ENCODE assay signal across 13 cellular contexts in the genomic region with DNA sequence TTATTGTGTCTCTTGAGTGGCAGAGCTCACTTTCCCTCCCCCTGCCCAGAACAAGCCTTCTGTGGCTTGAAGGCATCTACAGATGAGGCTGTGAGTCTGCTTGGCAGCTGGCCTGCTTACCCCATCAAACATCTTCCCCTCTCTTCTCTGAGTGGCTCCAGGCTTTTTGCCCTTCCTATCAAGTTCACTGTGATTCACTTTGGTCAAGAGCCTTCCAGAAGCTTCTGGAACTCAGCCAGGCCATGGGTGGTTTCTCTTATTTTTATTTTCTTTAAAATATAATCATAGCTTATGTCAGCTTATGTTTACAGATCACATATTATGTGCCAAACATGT.
A peak's percentile ranks its signal among the peaks of the same experiment; 100 is the strongest.
DNase-seq lines count a peak whose midpoint lies in the region; ATAC-seq and TF ChIP-seq lines count a peak whose summit lies in the region.
"Had no signal": no experiment of that assay in that cellular context is flagged by ENCODE, and none has a peak within 500 bp of the region (broad histone marks: within the 10 kb centered on the region; RNA-seq: fewer than 3 reads in every experiment).

No MANE protein-coding gene starts in this region.

- H3K27ac ChIP-seq in brain microvascular endothelial cell (no peak overlapping the region), left lung (no peak overlapping the region)
- H3K27ac ChIP-seq: spleen had no signal

- H3K4me1 ChIP-seq in left lung: no peaks in the 10 kb centered on the region

- in situ Hi-C loops in brain microvascular endothelial cell (cut with HindIII; ENCODE audit: low pct_ligation_motif_present, low sequenced_read_pairs): no loop called here

- H3K27ac Mint-ChIP-seq in activated CD4-positive, alpha-beta memory T cell treated with anti-CD3 and anti-CD28 coated beads for 36 hours: no peak overlapping the region
- no peak overlapping the region for H3K27ac Mint-ChIP-seq in activated CD8-positive, alpha-beta T cell treated with anti-CD3 and anti-CD28 coated beads, Interleukin-2, amount 10 ng/mL, durations not matched to agents 7 days and 5 days

- H3K36me3 Mint-ChIP-seq in activated CD4-positive, alpha-beta memory T cell treated with anti-CD3 and anti-CD28 coated beads for 36 hours: no peaks in the 10 kb centered on the region
- H3K36me3 Mint-ChIP-seq in activated CD8-positive, alpha-beta T cell treated with anti-CD3 and anti-CD28 coated beads, Interleukin-2, amount 10 ng/mL, durations not matched to agents 7 days and 5 days (ENCODE audit: low read depth): no peaks in the 10 kb centered on the region
- H3K36me3 Mint-ChIP-seq: activated naive CD4-positive, alpha-beta T cell treated with anti-CD3 and anti-CD28 coated beads, Interleukin-2, amount 50 U/mL, for 72 hours had no signal

- DNase-seq in AG09309 (ENCODE audit: low read depth): peak; percentile 21
- DNase-seq in LHCN-M2 (ENCODE audit: low read depth): peak; percentile 44
- DNase-seq in brain microvascular endothelial cell: peak; percentile 68
- DNase-seq in left lung: no peak
- DNase-seq in activated CD4-positive, alpha-beta memory T cell treated with anti-CD3 and anti-CD28 coated beads for 36 hours: no peak
- no peak for DNase-seq in activated CD8-positive, alpha-beta T cell treated with anti-CD3 and anti-CD28 coated beads, Interleukin-2, amount 10 ng/mL, durations not matched to agents 7 days and 5 days
- DNase-seq: activated CD4-positive, CD25-positive, alpha-beta regulatory T cell; DMS 273 treated with DMSO at 0.1 percent for 48 hours; occipital lobe; spleen had no signal

- H3K27me3 ChIP-seq in brain microvascular endothelial cell (replicated peaks): no peaks in the 10 kb centered on the region
- H3K27me3 ChIP-seq in left lung: no peaks in the 10 kb centered on the region
- H3K27me3 ChIP-seq: spleen had no signal

- intact Hi-C loops in left lung (cut with DNase I): no loop called here
- intact Hi-C loops in activated CD4-positive, alpha-beta memory T cell treated with anti-CD3 and anti-CD28 coated beads for 36 hours (cut with micrococcal nuclease): no loop called here

- H3K27me3 Mint-ChIP-seq in activated CD4-positive, alpha-beta memory T cell treated with anti-CD3 and anti-CD28 coated beads for 36 hours: peaks cover 12% of the 10 kb centered on the region
- H3K27me3 Mint-ChIP-seq in activated CD8-positive, alpha-beta T cell treated with anti-CD3 and anti-CD28 coated beads, Interleukin-2, amount 10 ng/mL, durations not matched to agents 7 days and 5 days (ENCODE audit: low read depth): peaks cover 28% of the 10 kb centered on the region

- H3K9me3 Mint-ChIP-seq in activated CD4-positive, alpha-beta memory T cell treated with anti-CD3 and anti-CD28 coated beads for 36 hours: no peaks in the 10 kb centered on the region
- H3K9me3 Mint-ChIP-seq in activated CD8-positive, alpha-beta T cell treated with anti-CD3 and anti-CD28 coated beads, Interleukin-2, amount 10 ng/mL, durations not matched to agents 7 days and 5 days (ENCODE audit: insufficient read depth): no peaks in the 10 kb centered on the region
- H3K9me3 Mint-ChIP-seq: activated naive CD4-positive, alpha-beta T cell treated with anti-CD3 and anti-CD28 coated beads, Interleukin-2, amount 50 U/mL, for 72 hours had no signal

- no peaks in the 10 kb centered on the region for H3K36me3 ChIP-seq in brain microvascular endothelial cell (replicated peaks)
- H3K36me3 ChIP-seq in left lung: no peaks in the 10 kb centered on the region
- H3K36me3 ChIP-seq: spleen had no signal

- TF ChIP-seq CTCF in AG09309 (IDR thresholded peaks at IDR 0.05; ENCODE audit: control insufficient read depth, insufficient read depth, low read depth, low read length, missing control alignments): no peak
- no peak for TF ChIP-seq CTCF in brain microvascular endothelial cell (IDR thresholded peaks at IDR 0.05; ENCODE audit: low read depth, low read length, missing control alignments)
- TF ChIP-seq CTCF in left lung (IDR thresholded peaks at IDR 0.05): no peak

- POLR2A ChIA-PET in activated CD4-positive, alpha-beta memory T cell treated with anti-CD3 and anti-CD28 coated beads for 36 hours (lab: Charles Lee): no interaction called here
- POLR2A ChIA-PET in activated CD8-positive, alpha-beta T cell treated with anti-CD3 and anti-CD28 coated beads, Interleukin-2, amount 10 ng/mL, durations not matched to agents 7 days and 5 days (lab: Charles Lee): no interaction called here

- peak; percentile 22 for ATAC-seq in left lung
- no peak for ATAC-seq in HG03108 (IDR thresholded peaks at IDR 0.05; ENCODE audit: unreplicated experiment)
- no peak for ATAC-seq in GM19467 (IDR thresholded peaks at IDR 0.05; ENCODE audit: unreplicated experiment)
- ATAC-seq in activated CD8-positive, alpha-beta T cell treated with anti-CD3 and anti-CD28 coated beads, Interleukin-2, amount 10 ng/mL, durations not matched to agents 7 days and 5 days: no peak
- ATAC-seq: activated naive CD4-positive, alpha-beta T cell treated with anti-CD3 and anti-CD28 coated beads, Interleukin-2, amount 50 U/mL, for 72 hours had no signal

- H3K4me3 Mint-ChIP-seq in activated CD4-positive, alpha-beta memory T cell treated with anti-CD3 and anti-CD28 coated beads for 36 hours: no peak overlapping the region
- no peak overlapping the region for H3K4me3 Mint-ChIP-seq in activated CD8-positive, alpha-beta T cell treated with anti-CD3 and anti-CD28 coated beads, Interleukin-2, amount 10 ng/mL, durations not matched to agents 7 days and 5 days

- H3K4me3 ChIP-seq in AG09309 (ENCODE audit: control insufficient read depth, low read depth, low read length) (no peak overlapping the region), brain microvascular endothelial cell (ENCODE audit: low read depth, low read length) (no peak overlapping the region), left lung (no peak overlapping the region)
- H3K4me3 ChIP-seq: spleen had no signal

- H3K9me3 ChIP-seq in left lung: no peaks in the 10 kb centered on the region

- CTCF ChIA-PET in activated CD4-positive, alpha-beta memory T cell treated with anti-CD3 and anti-CD28 coated beads for 36 hours (lab: Charles Lee): no interaction called here
- CTCF ChIA-PET in activated CD8-positive, alpha-beta T cell treated with anti-CD3 and anti-CD28 coated beads, Interleukin-2, amount 10 ng/mL, durations not matched to agents 7 days and 5 days (lab: Charles Lee): interaction anchor here (1.4 kb wide), 1 partner anchor 304 kb away, joined by 4 read pairs; no protein-coding TSS in a partner anchor

- no peaks in the 10 kb centered on the region for H3K4me1 Mint-ChIP-seq in activated CD4-positive, alpha-beta memory T cell treated with anti-CD3 and anti-CD28 coated beads for 36 hours (ENCODE audit: low read depth)
- peaks cover 12% of the 10 kb centered on the region for H3K4me1 Mint-ChIP-seq in activated CD8-positive, alpha-beta T cell treated with anti-CD3 and anti-CD28 coated beads, Interleukin-2, amount 10 ng/mL, durations not matched to agents 7 days and 5 days (ENCODE audit: low read depth)

Comparison
In these comparisons a context has a peak if more than half of its experiments do, and no peak if none do; other contexts are left out.
1. DNase-seq: peak in AG09309 (single experiment), LHCN-M2 (single experiment) and brain microvascular endothelial cell (single experiment); none in left lung (0 of 2), activated CD4-positive, alpha-beta memory T cell treated with anti-CD3 and anti-CD28 coated beads for 36 hours (single experiment) and activated CD8-positive, alpha-beta T cell treated with anti-CD3 and anti-CD28 coated beads, Interleukin-2, amount 10 ng/mL, durations not matched to agents 7 days and 5 days (single experiment).